Comparison of ENCODE assay signal across 8 cellular contexts in the genomic region with DNA sequence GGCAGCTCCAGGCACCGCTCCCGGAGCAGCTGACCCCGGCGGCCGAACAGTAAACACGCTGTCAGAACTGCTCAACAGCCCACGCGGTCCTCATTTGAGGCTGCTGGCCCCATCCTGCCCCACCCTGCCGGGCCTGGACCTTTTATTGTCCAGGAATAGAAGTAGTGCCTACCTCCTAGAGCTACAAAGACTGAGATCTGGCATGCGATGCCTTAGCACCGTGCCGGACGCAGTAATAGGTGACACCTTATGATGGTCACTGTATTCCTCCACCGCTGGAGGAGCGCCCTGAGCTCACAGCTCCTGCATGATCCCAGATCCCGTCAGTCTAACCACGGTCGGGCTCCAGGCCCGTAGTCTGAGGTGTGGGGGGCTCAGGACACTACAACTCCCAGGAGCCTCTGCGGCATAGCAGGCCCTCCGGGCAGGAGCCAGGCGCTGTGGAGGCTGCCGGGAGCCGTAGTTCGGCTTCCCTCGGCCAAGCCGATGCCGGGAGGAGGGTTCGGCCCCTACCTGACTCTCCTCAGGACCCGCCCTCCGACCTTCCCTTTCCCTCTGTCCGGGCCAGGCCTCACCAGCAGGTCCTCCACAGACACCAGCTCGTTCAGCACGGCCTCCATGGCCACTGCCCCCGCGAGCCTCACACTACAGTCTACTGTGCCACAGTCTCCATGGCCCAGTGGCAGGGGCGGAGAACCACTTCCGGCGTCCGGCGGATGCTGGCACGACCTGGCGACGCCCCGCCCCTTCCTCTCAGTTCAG. TPM values are rescaled to one million over a fixed set of nuclear protein-coding genes. Genes with fewer than 3 reads are reported as not detected.
DNase-seq lines count a peak whose midpoint lies in the region; ATAC-seq and TF ChIP-seq lines count a peak whose summit lies in the region.

FIS1 (minus strand) TSS at position 697 of the 762 bp plus-strand sequence; CDS start at position 620, 77 bp downstream.

- H3K4me3 ChIP-seq in kidney epithelial cell (ENCODE audit: low read depth, low read length), result peak within 1 kb of the TSS; percentile 77

- DNase-seq in AML-193 (lab: John Stamatoyannopoulos, UW) (peak; percentile 82 to 88), NCI-H446 treated with DMSO at 0.1 percent for 48 hours (lab: John Stamatoyannopoulos, UW) (peak; percentile 62), cerebellar nuclear complex (lab: John Stamatoyannopoulos, UW) (peak; percentile 66 to 72), kidney epithelial cell (ENCODE audit: low read depth) (peak; percentile 57)
- DNase-seq in activated CD4-positive, CD25-positive, alpha-beta regulatory T cell treated with anti-CD3 and anti-CD28 coated beads, Interleukin-2, amount 50 U/mL, for 72 hours, result peak; percentile 96
- DNase-seq in stimulated activated CD4-positive, alpha-beta T cell treated with anti-CD3 and anti-CD28 coated beads, Interleukin-15, amount 100 ng/mL, for 48 hours (ENCODE audit: low read depth in 2 of 2), result peak; percentile 87 to 91

- no peaks in the 10 kb centered on the region for H3K27me3 ChIP-seq in kidney epithelial cell (ENCODE audit: control insufficient read depth, insufficient read depth, low read length)

- ATAC-seq in GM19035 (IDR thresholded peaks at IDR 0.05; ENCODE audit: unreplicated experiment) (peak; percentile 94), HG03354 (IDR thresholded peaks at IDR 0.05; ENCODE audit: poor library complexity, severe bottlenecking, unreplicated experiment) (peak; percentile 93)

- TF ChIP-seq CTCF in kidney epithelial cell (IDR thresholded peaks at IDR 0.05; ENCODE audit: insufficient read depth, low read length, poor library complexity, severe bottlenecking), result peak; percentile 91

- peaks cover 1% of the 10 kb centered on the region for H3K36me3 ChIP-seq in kidney epithelial cell (ENCODE audit: control insufficient read depth, insufficient read depth, low read length)

RNA-seq across cellular contexts. Expression of gene FIS1, which starts in this region (rescaled TPM):
- 203 and 231 TPM in 2 replicates for total RNA-seq in kidney epithelial cell

Comparison
In these comparisons a context has a peak if more than half of its experiments do, and no peak if none do; other contexts are left out.
1. Peak in every context shown above with its lines: DNase-seq, ATAC-seq and H3K4me3 ChIP-seq.